In the genomic region with DNA sequence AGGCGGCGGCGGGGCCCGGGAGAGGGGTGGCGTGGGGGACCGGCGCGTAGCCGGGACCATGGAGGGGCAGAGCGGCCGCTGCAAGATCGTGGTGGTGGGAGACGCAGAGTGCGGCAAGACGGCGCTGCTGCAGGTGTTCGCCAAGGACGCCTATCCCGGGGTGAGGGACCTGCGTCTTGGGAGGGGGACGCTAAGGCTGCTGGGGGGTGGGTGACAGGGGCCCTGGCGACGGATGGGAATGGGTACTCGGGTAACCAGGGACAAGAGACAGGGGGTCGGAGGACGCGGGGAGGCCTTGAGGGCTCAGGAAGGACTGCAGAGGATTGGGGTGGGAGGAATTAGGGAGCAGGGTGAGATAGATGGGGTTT, we compare ENCODE assay signal across 8 cellular contexts. TPM values are rescaled to one million over a fixed set of nuclear protein-coding genes. Genes with fewer than 3 reads are reported as not detected.
A peak's percentile ranks its signal among the peaks of the same experiment; 100 is the strongest.
DNase-seq lines count a peak whose midpoint lies in the region; ATAC-seq, FAIRE-seq and TF ChIP-seq lines count a peak whose summit lies in the region.

No MANE protein-coding gene starts in this region.

- peak overlapping the region; percentile 97 for H3K14ac ChIP-seq in neuronal stem cell (ENCODE audit: low read length)

- no peak overlapping the region for H2BK120ac ChIP-seq in neuronal stem cell (ENCODE audit: low read depth, low read length)

- peak overlapping the region; percentile 57 for H3K4me2 ChIP-seq in neuronal stem cell (ENCODE audit: insufficient read depth, low read length, poor library complexity, severe bottlenecking)

- WGBS in neuronal stem cell (ENCODE audit: extremely low coverage in 2 of 2, insufficient read length in 2 of 2, insufficient replicate concordance in 1 of 2), 2 donors: no CpG with 5 or more reads among the region's 27 CpGs

- H3K27ac ChIP-seq in neuronal stem cell (replicated peaks; ENCODE audit: low read length): peak overlapping the region; percentile 66

- H3K36me3 Mint-ChIP-seq in IgD-negative memory B cell: no peaks in the 10 kb centered on the region
- H3K36me3 Mint-ChIP-seq in effector memory CD8-positive, alpha-beta T cell (ENCODE audit: insufficient read depth): peaks cover 19% of the 10 kb centered on the region

- H3K27me3 ChIP-seq in BJ (ENCODE audit: control insufficient read depth, insufficient read depth, low read length) (peaks cover 2% of the 10 kb centered on the region; the same call in 1 of the 2 replicates), neuronal stem cell (ENCODE audit: control insufficient read depth in 3 of 3, insufficient read depth in 3 of 3, low read depth in 1 of 3, low read length in 3 of 3) (no peaks in the 10 kb centered on the region)

- no peak overlapping the region for H3K4ac ChIP-seq in neuronal stem cell (ENCODE audit: low read length)

- H2BK15ac ChIP-seq in neuronal stem cell (ENCODE audit: low read length): peak overlapping the region; percentile 53

- FAIRE-seq in D721Med (lab: Jason Lieb, UNC): no peak

- H3K4me3 ChIP-seq in BJ (ENCODE audit: low read depth, low read length): peak overlapping the region; percentile 50
- peak overlapping the region; percentile 57 to 93 for H3K4me3 ChIP-seq in neuronal stem cell (ENCODE audit: low read length in 2 of 2)

- DNase-seq in BJ (ENCODE audit: low read depth) (no peak), neuronal stem cell (ENCODE audit: low spot score) (no peak), D721Med (ENCODE audit: insufficient read length, low spot score) (no peak), EL (no peak), NCI-H446 treated with DMSO at 0.1 percent for 48 hours (lab: John Stamatoyannopoulos, UW) (no peak)
- DNase-seq in effector memory CD8-positive, alpha-beta T cell: no peak

- peaks cover 3% of the 10 kb centered on the region for H3K79me1 ChIP-seq in neuronal stem cell (ENCODE audit: low read depth, low read length)

- peak overlapping the region; percentile 68 to 93 (median 82) for H3K4me3 Mint-ChIP-seq in IgD-negative memory B cell
- peak overlapping the region; percentile 78 to 92 for H3K4me3 Mint-ChIP-seq in effector memory CD8-positive, alpha-beta T cell

- peak overlapping the region; percentile 63 to 96 (median 81) for H3K27ac Mint-ChIP-seq in IgD-negative memory B cell
- H3K27ac Mint-ChIP-seq in effector memory CD8-positive, alpha-beta T cell: peak overlapping the region; percentile 86 to 89

- peak overlapping the region; percentile 96 for H2BK5ac ChIP-seq in neuronal stem cell (ENCODE audit: low read length)

- no peak for ATAC-seq in effector memory CD8-positive, alpha-beta T cell (replicated peaks)
- no peak for ATAC-seq in GM21528 (IDR thresholded peaks at IDR 0.05; ENCODE audit: low FRiP score, unreplicated experiment)

- peaks cover 0 to 1% of the 10 kb centered on the region in 2 donors for H3K9me3 ChIP-seq in neuronal stem cell (replicated peaks in 1 of 2; ENCODE audit: control insufficient read depth in 2 of 2, insufficient read depth in 1 of 2, low read depth in 1 of 2, low read length in 2 of 2)

- peak overlapping the region; percentile 91 for H2AFZ ChIP-seq in neuronal stem cell (ENCODE audit: low read length)

- H4K91ac ChIP-seq in neuronal stem cell (ENCODE audit: low read depth, low read length, poor library complexity): no peak overlapping the region

- CTCF ChIA-PET in BJ (lab: Yijun Ruan, JAX): interaction anchor here (0.6 to 1.7 kb wide), 6 partner anchors 82 to 314 kb away, joined by 3 to 12 read pairs (median 7); partner anchors contain the start of gene BRCA1

- no peaks in the 10 kb centered on the region for H3K9me3 Mint-ChIP-seq in IgD-negative memory B cell
- H3K9me3 Mint-ChIP-seq in effector memory CD8-positive, alpha-beta T cell: no peaks in the 10 kb centered on the region

- H3K23ac ChIP-seq in neuronal stem cell (ENCODE audit: low read depth, low read length, poor library complexity): peak overlapping the region; percentile 78

- H3K9ac ChIP-seq in neuronal stem cell (ENCODE audit: low read depth, low read length, poor library complexity): peak overlapping the region; percentile 95

- peak overlapping the region; percentile 97 for H3K18ac ChIP-seq in neuronal stem cell (ENCODE audit: low read length)

- H3K4me1 ChIP-seq in neuronal stem cell (ENCODE audit: control insufficient read depth in 2 of 2, insufficient read depth in 1 of 2, low read depth in 1 of 2, low read length in 2 of 2): peaks cover 19 to 26% of the 10 kb centered on the region in 2 donors

- POLR2A ChIA-PET in BJ (lab: Charles Lee): no interaction called here

- H2BK12ac ChIP-seq in neuronal stem cell (ENCODE audit: low read length): peak overlapping the region; percentile 93

- no peak overlapping the region for H4K8ac ChIP-seq in neuronal stem cell (ENCODE audit: low read depth, low read length)

- H2AK5ac ChIP-seq in neuronal stem cell (ENCODE audit: low read depth, low read length): peak overlapping the region; percentile 95

- peaks cover 8 to 18% (median 8%) of the 10 kb centered on the region in 3 donors for H3K4me1 Mint-ChIP-seq in IgD-negative memory B cell
- peaks cover 19 to 24% of the 10 kb centered on the region in 2 donors for H3K4me1 Mint-ChIP-seq in effector memory CD8-positive, alpha-beta T cell (ENCODE audit: low read depth in 2 of 2)

- H3K36me3 ChIP-seq in BJ (ENCODE audit: control insufficient read depth, insufficient read depth, low read length): no peaks in the 10 kb centered on the region
- H3K36me3 ChIP-seq in neuronal stem cell (replicated peaks in 1 of 2; ENCODE audit: control insufficient read depth in 2 of 2, insufficient read depth in 2 of 2, low read length in 2 of 2): peaks cover 0 to 12% of the 10 kb centered on the region in 2 donors

- no peaks in the 10 kb centered on the region for H3K27me3 Mint-ChIP-seq in IgD-negative memory B cell
- H3K27me3 Mint-ChIP-seq in effector memory CD8-positive, alpha-beta T cell: no peaks in the 10 kb centered on the region

- TF ChIP-seq CTCF in BJ (IDR thresholded peaks at IDR 0.05; ENCODE audit: insufficient read depth, low read depth, low read length) (no peak), D721Med (IDR thresholded peaks at IDR 0.05; ENCODE audit: insufficient read depth, missing control alignments) (no peak)

RNA-seq across cellular contexts. Expression of gene RND2, which starts 0.2 kb away (rescaled TPM):
- 0.89 and 1.3 TPM in 2 replicates for polyA plus RNA-seq in BJ (2011; rRNA removed)
- polyA minus RNA-seq in BJ (2011; rRNA and poly(A)+ RNA removed): 0.46 and 0.71 TPM in 2 replicates
- 0.05 TPM for polyA plus RNA-seq in IgD-negative memory B cell
- 48.5 TPM for polyA plus RNA-seq in neuronal stem cell (2013, experiment 1 of 2)
- polyA plus RNA-seq in neuronal stem cell (2013, experiment 2 of 2): 47.8 TPM

RNA-seq across cellular contexts. Expression of gene VAT1, which starts 3.1 kb away (rescaled TPM):
- polyA plus RNA-seq in BJ (2011; rRNA removed) (170 and 245 TPM in 2 replicates), IgD-negative memory B cell (47.6 TPM)
- polyA minus RNA-seq in BJ (2011; rRNA and poly(A)+ RNA removed): 157 and 258 TPM in 2 replicates
- 220 TPM for polyA plus RNA-seq in neuronal stem cell (2013, experiment 1 of 2)
- 211 TPM for polyA plus RNA-seq in neuronal stem cell (2013, experiment 2 of 2)

RNA-seq across cellular contexts. Expression of gene IFI35, which starts 18.7 kb away (rescaled TPM):
- 27.7 and 42.5 TPM in 2 replicates for polyA plus RNA-seq in BJ (2011; rRNA removed)
- 16.1 and 22.4 TPM in 2 replicates for polyA minus RNA-seq in BJ (2011; rRNA and poly(A)+ RNA removed)
- 63.7 TPM for polyA plus RNA-seq in IgD-negative memory B cell
- 0.26 TPM for polyA plus RNA-seq in neuronal stem cell (2013, experiment 1 of 2)
- polyA plus RNA-seq in neuronal stem cell (2013, experiment 2 of 2): 0.29 TPM

RNA-seq across cellular contexts. Expression of gene RPL27, which starts 27.1 kb away (rescaled TPM):
- 3,309 and 5,343 TPM in 2 replicates for polyA plus RNA-seq in BJ (2011; rRNA removed)
- polyA minus RNA-seq in BJ (2011; rRNA and poly(A)+ RNA removed): 960 and 2,119 TPM in 2 replicates
- 2,481 TPM for polyA plus RNA-seq in IgD-negative memory B cell
- polyA plus RNA-seq in neuronal stem cell (2013, experiment 1 of 2): 5,619 TPM
- 5,702 TPM for polyA plus RNA-seq in neuronal stem cell (2013, experiment 2 of 2)

RNA-seq across cellular contexts. Expression of gene RUNDC1, which starts 44.9 kb away (rescaled TPM):
- polyA plus RNA-seq in BJ (2011; rRNA removed) (9.8 and 12.9 TPM in 2 replicates), IgD-negative memory B cell (24.0 TPM)
- polyA minus RNA-seq in BJ (2011; rRNA and poly(A)+ RNA removed): 7.1 and 8.9 TPM in 2 replicates
- polyA plus RNA-seq in neuronal stem cell (2013, experiment 1 of 2): 7.7 TPM
- 7.3 TPM for polyA plus RNA-seq in neuronal stem cell (2013, experiment 2 of 2)
